ENCODE assay signal across 11 cellular contexts in genomic region chr1:32352831-32353383, GRCh38.
DNase-seq lines count a peak whose midpoint lies in the region; ATAC-seq lines count a peak whose summit lies in the region.
"Had no signal": no experiment of that assay in that cellular context is flagged by ENCODE, and none has a peak within 500 bp of the region (broad histone marks: within the 10 kb centered on the region; RNA-seq: fewer than 3 reads in every experiment).

No MANE protein-coding gene starts in this region.

- peak overlapping the region in 1 of 5 donors; percentile 59 for H3K4me3 ChIP-seq in subcutaneous abdominal adipose tissue (ENCODE audit: low read depth in 1 of 5, low read length in 5 of 5)

- H3K9ac ChIP-seq in subcutaneous abdominal adipose tissue (ENCODE audit: low read length in 5 of 5): peak overlapping the region in 1 of 5 donors; percentile 85

- H3K9me3 ChIP-seq in subcutaneous abdominal adipose tissue (ENCODE audit: control insufficient read depth in 5 of 5, low read length in 5 of 5): no peaks in the 10 kb centered on the region

- H3K4me1 ChIP-seq in subcutaneous abdominal adipose tissue (ENCODE audit: control insufficient read depth in 5 of 5, insufficient read depth in 5 of 5, low read length in 5 of 5): peaks cover 9 to 57% (median 36%) of the 10 kb centered on the region in 5 donors

- DNase-seq in DMS 273 (lab: John Stamatoyannopoulos, UW; ENCODE audit: unreplicated experiment) (peak; percentile 41), DMS 273 treated with DMSO at 0.1 percent for 48 hours (lab: John Stamatoyannopoulos, UW) (no peak), kidney glomerular epithelial cell (lab: John Stamatoyannopoulos, UW) (no peak), NCI-H510A (lab: John Stamatoyannopoulos, UW) (no peak)
- DNase-seq: central memory CD4-positive, alpha-beta T cell; NCI-H526 had no signal

- H3K27ac ChIP-seq in angular gyrus (ENCODE audit: low read depth, low read length): peak overlapping the region; percentile 47
- peak overlapping the region; percentile 57 for H3K27ac ChIP-seq in layer of hippocampus (ENCODE audit: low read depth, low read length)
- peak overlapping the region; percentile 72 for H3K27ac ChIP-seq in subcutaneous abdominal adipose tissue (ENCODE audit: low read depth, low read length)

- no peak for ATAC-seq in GM18861 (IDR thresholded peaks at IDR 0.05; ENCODE audit: unreplicated experiment)
- ATAC-seq: left lobe of liver had no signal

- H3K36me3 ChIP-seq in subcutaneous abdominal adipose tissue (ENCODE audit: control insufficient read depth in 5 of 5, insufficient read depth in 5 of 5, low read length in 5 of 5): peaks cover 0 to 9% (median 2%) of the 10 kb centered on the region in 5 donors

- H3K27me3 ChIP-seq in layer of hippocampus (ENCODE audit: control insufficient read depth, insufficient read depth, low read length) (no peaks in the 10 kb centered on the region), subcutaneous abdominal adipose tissue (ENCODE audit: control insufficient read depth in 5 of 5, insufficient read depth in 4 of 5, low read length in 5 of 5) (no peaks in the 10 kb centered on the region)
